8 cellular contexts compared by ENCODE assay signal in genomic region chr17:77107506-77108433, GRCh38. TPM values are rescaled to one million over a fixed set of nuclear protein-coding genes. Genes with fewer than 3 reads are reported as not detected.
A peak's percentile ranks its signal among the peaks of the same experiment; 100 is the strongest.
DNase-seq lines count a peak whose midpoint lies in the region; ATAC-seq lines count a peak whose summit lies in the region.

No MANE protein-coding gene starts in this region.

- H3K27me3 Mint-ChIP-seq in activated CD4-positive, alpha-beta memory T cell treated with anti-CD3 and anti-CD28 coated beads for 36 hours: no peaks in the 10 kb centered on the region
- no peaks in the 10 kb centered on the region for H3K27me3 Mint-ChIP-seq in naive B cell

- no peaks in the 10 kb centered on the region for H3K27me3 ChIP-seq in GM23248 (replicated peaks; ENCODE audit: insufficient read depth)

- H3K9me3 ChIP-seq in GM23248 (ENCODE audit: low read depth): no peaks in the 10 kb centered on the region

- POLR2A ChIA-PET in activated CD4-positive, alpha-beta memory T cell treated with anti-CD3 and anti-CD28 coated beads for 36 hours (lab: Charles Lee): no interaction called here

- ATAC-seq in naive B cell (ENCODE audit: low read depth in 2 of 2): peak; percentile 65 to 76

- CTCF ChIA-PET in activated CD4-positive, alpha-beta memory T cell treated with anti-CD3 and anti-CD28 coated beads for 36 hours (lab: Charles Lee): interaction anchor here (1.6 to 1.7 kb wide), 2 partner anchors 20 to 21 kb away, joined by 3 to 4 read pairs; no protein-coding TSS in a partner anchor

- 55 to 57% methylated on average over 23 of the region's 23 CpGs for WGBS in GM23248 (ENCODE audit: low coverage in 1 of 2, low lambda C conversion rate in 2 of 2, missing lambda C conversion rate in 2 of 2), 2 experiments

- no peaks in the 10 kb centered on the region for H3K79me2 ChIP-seq in GM23248 (ENCODE audit: insufficient read depth)

- no peaks in the 10 kb centered on the region for H3K9me3 Mint-ChIP-seq in activated CD4-positive, alpha-beta memory T cell treated with anti-CD3 and anti-CD28 coated beads for 36 hours
- no peaks in the 10 kb centered on the region for H3K9me3 Mint-ChIP-seq in naive B cell

- H3K27ac ChIP-seq in GM23248: no peak overlapping the region

- H3K9ac ChIP-seq in GM23248: no peak overlapping the region

- H3K36me3 Mint-ChIP-seq in activated CD4-positive, alpha-beta memory T cell treated with anti-CD3 and anti-CD28 coated beads for 36 hours: no peaks in the 10 kb centered on the region
- no peaks in the 10 kb centered on the region for H3K36me3 Mint-ChIP-seq in naive B cell

- no peaks in the 10 kb centered on the region for H4K20me1 ChIP-seq in GM23248 (ENCODE audit: insufficient read depth)

- no peak overlapping the region for H3K4me3 Mint-ChIP-seq in activated CD4-positive, alpha-beta memory T cell treated with anti-CD3 and anti-CD28 coated beads for 36 hours
- H3K4me3 Mint-ChIP-seq in naive B cell: peak overlapping the region in 4 of 8 donors; percentile 9 to 54 (median 34)

- intact Hi-C loops in activated CD4-positive, alpha-beta memory T cell treated with anti-CD3 and anti-CD28 coated beads for 36 hours (cut with micrococcal nuclease): no loop called here

- H3K4me1 Mint-ChIP-seq in activated CD4-positive, alpha-beta memory T cell treated with anti-CD3 and anti-CD28 coated beads for 36 hours (ENCODE audit: low read depth): peaks cover 13% of the 10 kb centered on the region
- peaks cover 38 to 59% (median 42%) of the 10 kb centered on the region in 3 donors for H3K4me1 Mint-ChIP-seq in naive B cell

- no peaks in the 10 kb centered on the region for H3K9me2 ChIP-seq in GM23248 (ENCODE audit: insufficient read depth)

- DNase-seq in EH (ENCODE audit: low read depth) (peak; percentile 65), GM23248 (peak; percentile 81), naive B cell (no peak), C1 segment of cervical spinal cord (lab: John Stamatoyannopoulos, UW) (no peak), NCI-H446 treated with DMSO at 0.1 percent for 48 hours (lab: John Stamatoyannopoulos, UW) (no peak), NCI-H2081 treated with DMSO at 0.1 percent for 48 hours (lab: John Stamatoyannopoulos, UW) (no peak), cerebellar nuclear complex (lab: John Stamatoyannopoulos, UW) (no peak)
- DNase-seq in activated CD4-positive, alpha-beta memory T cell treated with anti-CD3 and anti-CD28 coated beads for 36 hours: peak; percentile 49

- H3K4me3 ChIP-seq in GM23248: no peak overlapping the region

- peaks cover 22% of the 10 kb centered on the region for H3K4me1 ChIP-seq in GM23248 (ENCODE audit: insufficient read depth)

- H3K4me2 ChIP-seq in GM23248 (ENCODE audit: unreplicated experiment): peak overlapping the region; percentile 1

- no peaks in the 10 kb centered on the region for H3K36me3 ChIP-seq in GM23248 (ENCODE audit: low read depth)

- peak overlapping the region; percentile 62 for H3K27ac Mint-ChIP-seq in activated CD4-positive, alpha-beta memory T cell treated with anti-CD3 and anti-CD28 coated beads for 36 hours
- peak overlapping the region in 3 of 6 donors; percentile 67 to 78 (median 72) for H3K27ac Mint-ChIP-seq in naive B cell

- peaks cover 13% of the 10 kb centered on the region for H3F3A ChIP-seq in GM23248 (ENCODE audit: insufficient read depth)

- H2AFZ ChIP-seq in GM23248: no peak overlapping the region

- in situ Hi-C loops in GM23248 (cut with MboI): no loop called here

RNA-seq across cellular contexts. Expression of gene SEC14L1, which starts 33.0 kb away (rescaled TPM):
- 24.4 and 27.4 TPM in 2 replicates for total RNA-seq in GM23248 (2014; rRNA removed; shearing (Covaris generic))
- 26.8 and 29.9 TPM in 2 replicates for polyA plus RNA-seq in GM23248 (2016; fragmentation: Nextera tagmentation; extraction: Ambion mirVana)
- 10 to 100 TPM; 68.1 to 68.5 TPM for total RNA-seq in activated CD4-positive, alpha-beta memory T cell treated with anti-CD3 and anti-CD28 coated beads for 36 hours
- 10 to 100 TPM; 14.4 to 21.6 (median 17.4) TPM for polyA plus RNA-seq in naive B cell (ENCODE audit: low read depth in 6 of 6)

Comparison
In these comparisons a context has a peak if more than half of its experiments do, and no peak if none do; other contexts are left out.
1. DNase-seq: peak in EH (single experiment), GM23248 (single experiment) and activated CD4-positive, alpha-beta memory T cell treated with anti-CD3 and anti-CD28 coated beads for 36 hours (single experiment); none in naive B cell (single experiment), C1 segment of cervical spinal cord (0 of 14), NCI-H446 treated with DMSO at 0.1 percent for 48 hours (single experiment), NCI-H2081 treated with DMSO at 0.1 percent for 48 hours (single experiment) and cerebellar nuclear complex (0 of 2).